Comparison of ENCODE assay signal across 1 cellular context in genomic region chr11:19978668-19979518, GRCh38.
TF ChIP-seq lines count a peak whose summit lies in the region.

No MANE protein-coding gene starts in this region.

TF ChIP-seq in K562, 482 proteins besides CTCF, POLR2A, EP300 and RAD21 (continued from another document and continues in another):
- TF ChIP-seq, protein P1, sequence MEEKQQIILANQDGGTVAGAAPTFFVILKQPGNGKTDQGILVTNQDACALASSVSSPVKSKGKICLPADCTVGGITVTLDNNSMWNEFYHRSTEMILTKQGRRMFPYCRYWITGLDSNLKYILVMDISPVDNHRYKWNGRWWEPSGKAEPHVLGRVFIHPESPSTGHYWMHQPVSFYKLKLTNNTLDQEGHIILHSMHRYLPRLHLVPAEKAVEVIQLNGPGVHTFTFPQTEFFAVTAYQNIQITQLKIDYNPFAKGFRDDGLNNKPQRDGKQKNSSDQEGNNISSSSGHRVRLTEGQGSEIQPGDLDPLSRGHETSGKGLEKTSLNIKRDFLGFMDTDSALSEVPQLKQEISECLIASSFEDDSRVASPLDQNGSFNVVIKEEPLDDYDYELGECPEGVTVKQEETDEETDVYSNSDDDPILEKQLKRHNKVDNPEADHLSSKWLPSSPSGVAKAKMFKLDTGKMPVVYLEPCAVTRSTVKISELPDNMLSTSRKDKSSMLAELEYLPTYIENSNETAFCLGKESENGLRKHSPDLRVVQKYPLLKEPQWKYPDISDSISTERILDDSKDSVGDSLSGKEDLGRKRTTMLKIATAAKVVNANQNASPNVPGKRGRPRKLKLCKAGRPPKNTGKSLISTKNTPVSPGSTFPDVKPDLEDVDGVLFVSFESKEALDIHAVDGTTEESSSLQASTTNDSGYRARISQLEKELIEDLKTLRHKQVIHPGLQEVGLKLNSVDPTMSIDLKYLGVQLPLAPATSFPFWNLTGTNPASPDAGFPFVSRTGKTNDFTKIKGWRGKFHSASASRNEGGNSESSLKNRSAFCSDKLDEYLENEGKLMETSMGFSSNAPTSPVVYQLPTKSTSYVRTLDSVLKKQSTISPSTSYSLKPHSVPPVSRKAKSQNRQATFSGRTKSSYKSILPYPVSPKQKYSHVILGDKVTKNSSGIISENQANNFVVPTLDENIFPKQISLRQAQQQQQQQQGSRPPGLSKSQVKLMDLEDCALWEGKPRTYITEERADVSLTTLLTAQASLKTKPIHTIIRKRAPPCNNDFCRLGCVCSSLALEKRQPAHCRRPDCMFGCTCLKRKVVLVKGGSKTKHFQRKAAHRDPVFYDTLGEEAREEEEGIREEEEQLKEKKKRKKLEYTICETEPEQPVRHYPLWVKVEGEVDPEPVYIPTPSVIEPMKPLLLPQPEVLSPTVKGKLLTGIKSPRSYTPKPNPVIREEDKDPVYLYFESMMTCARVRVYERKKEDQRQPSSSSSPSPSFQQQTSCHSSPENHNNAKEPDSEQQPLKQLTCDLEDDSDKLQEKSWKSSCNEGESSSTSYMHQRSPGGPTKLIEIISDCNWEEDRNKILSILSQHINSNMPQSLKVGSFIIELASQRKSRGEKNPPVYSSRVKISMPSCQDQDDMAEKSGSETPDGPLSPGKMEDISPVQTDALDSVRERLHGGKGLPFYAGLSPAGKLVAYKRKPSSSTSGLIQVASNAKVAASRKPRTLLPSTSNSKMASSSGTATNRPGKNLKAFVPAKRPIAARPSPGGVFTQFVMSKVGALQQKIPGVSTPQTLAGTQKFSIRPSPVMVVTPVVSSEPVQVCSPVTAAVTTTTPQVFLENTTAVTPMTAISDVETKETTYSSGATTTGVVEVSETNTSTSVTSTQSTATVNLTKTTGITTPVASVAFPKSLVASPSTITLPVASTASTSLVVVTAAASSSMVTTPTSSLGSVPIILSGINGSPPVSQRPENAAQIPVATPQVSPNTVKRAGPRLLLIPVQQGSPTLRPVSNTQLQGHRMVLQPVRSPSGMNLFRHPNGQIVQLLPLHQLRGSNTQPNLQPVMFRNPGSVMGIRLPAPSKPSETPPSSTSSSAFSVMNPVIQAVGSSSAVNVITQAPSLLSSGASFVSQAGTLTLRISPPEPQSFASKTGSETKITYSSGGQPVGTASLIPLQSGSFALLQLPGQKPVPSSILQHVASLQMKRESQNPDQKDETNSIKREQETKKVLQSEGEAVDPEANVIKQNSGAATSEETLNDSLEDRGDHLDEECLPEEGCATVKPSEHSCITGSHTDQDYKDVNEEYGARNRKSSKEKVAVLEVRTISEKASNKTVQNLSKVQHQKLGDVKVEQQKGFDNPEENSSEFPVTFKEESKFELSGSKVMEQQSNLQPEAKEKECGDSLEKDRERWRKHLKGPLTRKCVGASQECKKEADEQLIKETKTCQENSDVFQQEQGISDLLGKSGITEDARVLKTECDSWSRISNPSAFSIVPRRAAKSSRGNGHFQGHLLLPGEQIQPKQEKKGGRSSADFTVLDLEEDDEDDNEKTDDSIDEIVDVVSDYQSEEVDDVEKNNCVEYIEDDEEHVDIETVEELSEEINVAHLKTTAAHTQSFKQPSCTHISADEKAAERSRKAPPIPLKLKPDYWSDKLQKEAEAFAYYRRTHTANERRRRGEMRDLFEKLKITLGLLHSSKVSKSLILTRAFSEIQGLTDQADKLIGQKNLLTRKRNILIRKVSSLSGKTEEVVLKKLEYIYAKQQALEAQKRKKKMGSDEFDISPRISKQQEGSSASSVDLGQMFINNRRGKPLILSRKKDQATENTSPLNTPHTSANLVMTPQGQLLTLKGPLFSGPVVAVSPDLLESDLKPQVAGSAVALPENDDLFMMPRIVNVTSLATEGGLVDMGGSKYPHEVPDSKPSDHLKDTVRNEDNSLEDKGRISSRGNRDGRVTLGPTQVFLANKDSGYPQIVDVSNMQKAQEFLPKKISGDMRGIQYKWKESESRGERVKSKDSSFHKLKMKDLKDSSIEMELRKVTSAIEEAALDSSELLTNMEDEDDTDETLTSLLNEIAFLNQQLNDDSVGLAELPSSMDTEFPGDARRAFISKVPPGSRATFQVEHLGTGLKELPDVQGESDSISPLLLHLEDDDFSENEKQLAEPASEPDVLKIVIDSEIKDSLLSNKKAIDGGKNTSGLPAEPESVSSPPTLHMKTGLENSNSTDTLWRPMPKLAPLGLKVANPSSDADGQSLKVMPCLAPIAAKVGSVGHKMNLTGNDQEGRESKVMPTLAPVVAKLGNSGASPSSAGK (IDR thresholded peaks at IDR 0.05) = peak; percentile 52; the same call in 1 of the 2 replicates
- no peak for TF ChIP-seq ESRRB (CRISPR knock-in tag; IDR thresholded peaks at IDR 0.05; ENCODE audit: borderline replicate concordance)
- 0 out of 2 replicates have a peak, but pooled peaks have one; percentile 40 for TF ChIP-seq ZNF143 (CRISPR knock-in tag; IDR thresholded peaks at IDR 0.05)
- TF ChIP-seq ZNF174 (CRISPR knock-in tag; IDR thresholded peaks at IDR 0.05) = no peak
- no peak for TF ChIP-seq EHMT2 (IDR thresholded peaks at IDR 0.05)
- TF ChIP-seq, protein P2, sequence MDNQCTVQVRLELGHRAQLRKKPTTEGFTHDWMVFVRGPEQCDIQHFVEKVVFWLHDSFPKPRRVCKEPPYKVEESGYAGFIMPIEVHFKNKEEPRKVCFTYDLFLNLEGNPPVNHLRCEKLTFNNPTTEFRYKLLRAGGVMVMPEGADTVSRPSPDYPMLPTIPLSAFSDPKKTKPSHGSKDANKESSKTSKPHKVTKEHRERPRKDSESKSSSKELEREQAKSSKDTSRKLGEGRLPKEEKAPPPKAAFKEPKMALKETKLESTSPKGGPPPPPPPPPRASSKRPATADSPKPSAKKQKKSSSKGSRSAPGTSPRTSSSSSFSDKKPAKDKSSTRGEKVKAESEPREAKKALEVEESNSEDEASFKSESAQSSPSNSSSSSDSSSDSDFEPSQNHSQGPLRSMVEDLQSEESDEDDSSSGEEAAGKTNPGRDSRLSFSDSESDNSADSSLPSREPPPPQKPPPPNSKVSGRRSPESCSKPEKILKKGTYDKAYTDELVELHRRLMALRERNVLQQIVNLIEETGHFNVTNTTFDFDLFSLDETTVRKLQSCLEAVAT (IDR thresholded peaks at IDR 0.05) = 0 out of 4 replicates have a peak, but pooled peaks of 1 of the 2 experiments have one; percentile 36
- peak; percentile 72; the same call in 1 of the 2 replicates for TF ChIP-seq SMARCE1 (IDR thresholded peaks at IDR 0.05)
- no peak for TF ChIP-seq IRF2 (CRISPR knock-in tag; IDR thresholded peaks at IDR 0.05)
- no peak for TF ChIP-seq ZNF707 (CRISPR knock-in tag; conservative IDR thresholded peaks at IDR 0.05)
- peak; percentile 94 for TF ChIP-seq HIVEP1 (CRISPR knock-in tag; IDR thresholded peaks at IDR 0.05)
- TF ChIP-seq ZNF12 (CRISPR knock-in tag; IDR thresholded peaks at IDR 0.05) = no peak
- TF ChIP-seq CTCFL (IDR thresholded peaks at IDR 0.05; ENCODE audit: borderline replicate concordance, insufficient read depth, low read depth, low read length, poor library complexity, severe bottlenecking) = no peak
- TF ChIP-seq HOMEZ (CRISPR knock-in tag; IDR thresholded peaks at IDR 0.05) = 0 out of 2 replicates have a peak, but pooled peaks have one; percentile 16
- TF ChIP-seq RNF2 (IDR thresholded peaks at IDR 0.05) = peak; percentile 14; the same call in 1 of the 2 replicates
- peak; percentile 86 for TF ChIP-seq MECOM (CRISPR knock-in tag; IDR thresholded peaks at IDR 0.05)
- TF ChIP-seq, protein P3, sequence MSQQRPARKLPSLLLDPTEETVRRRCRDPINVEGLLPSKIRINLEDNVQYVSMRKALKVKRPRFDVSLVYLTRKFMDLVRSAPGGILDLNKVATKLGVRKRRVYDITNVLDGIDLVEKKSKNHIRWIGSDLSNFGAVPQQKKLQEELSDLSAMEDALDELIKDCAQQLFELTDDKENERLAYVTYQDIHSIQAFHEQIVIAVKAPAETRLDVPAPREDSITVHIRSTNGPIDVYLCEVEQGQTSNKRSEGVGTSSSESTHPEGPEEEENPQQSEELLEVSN (IDR thresholded peaks at IDR 0.05; ENCODE audit: borderline replicate concordance in 1 of 2, extremely low read depth in 1 of 2, insufficient read depth in 1 of 2, insufficient read length in 1 of 2, low read depth in 1 of 2, low read length in 1 of 2, poor library complexity in 1 of 2, severe bottlenecking in 1 of 2) = no peak
- TF ChIP-seq ETV6 (IDR thresholded peaks at IDR 0.05; ENCODE audit: borderline replicate concordance in 1 of 2, low read depth in 2 of 2, low read length in 1 of 2) = no peak
- TF ChIP-seq ETV6 (CRISPR knock-in tag; IDR thresholded peaks at IDR 0.05; ENCODE audit: borderline replicate concordance) = no peak
- TF ChIP-seq NELFE (IDR thresholded peaks at IDR 0.05; ENCODE audit: insufficient read depth, insufficient read length) = no peak
- TF ChIP-seq CREB5 (CRISPR knock-in tag; IDR thresholded peaks at IDR 0.05) = peak; percentile 68
- TF ChIP-seq HMG20A (CRISPR knock-in tag; conservative IDR thresholded peaks at IDR 0.05) = no peak
- TF ChIP-seq DPF2 (IDR thresholded peaks at IDR 0.05) = peak; percentile 86
- no peak for TF ChIP-seq ZNF224 (CRISPR knock-in tag; IDR thresholded peaks at IDR 0.05)
- peak; percentile 99 for TF ChIP-seq ATF3 (IDR thresholded peaks at IDR 0.05)
- TF ChIP-seq ATF3 (CRISPR knock-in tag; conservative IDR thresholded peaks at IDR 0.05) = peak; percentile 93
- TF ChIP-seq NFE2 (IDR thresholded peaks at IDR 0.05; ENCODE audit: low read depth) = peak; percentile 3; the same call in 1 of the 2 replicates
- TF ChIP-seq RFX5 (IDR thresholded peaks at IDR 0.05; ENCODE audit: low read depth, low read length) = no peak
- TF ChIP-seq ZNF23 (CRISPR knock-in tag; IDR thresholded peaks at IDR 0.05) = no peak
- TF ChIP-seq SNIP1 (IDR thresholded peaks at IDR 0.05; ENCODE audit: low read depth) = no peak
- TF ChIP-seq, protein P4, sequence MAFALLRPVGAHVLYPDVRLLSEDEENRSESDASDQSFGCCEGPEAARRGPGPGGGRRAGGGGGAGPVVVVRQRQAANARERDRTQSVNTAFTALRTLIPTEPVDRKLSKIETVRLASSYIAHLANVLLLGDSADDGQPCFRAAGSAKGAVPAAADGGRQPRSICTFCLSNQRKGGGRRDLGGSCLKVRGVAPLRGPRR (CRISPR knock-in tag; IDR thresholded peaks at IDR 0.05) = peak; percentile 60; the same call in 1 of the 2 replicates
- TF ChIP-seq RBM25 (IDR thresholded peaks at IDR 0.05; ENCODE audit: low read depth, low read length, severe bottlenecking) = no peak
- TF ChIP-seq NCOA4 (IDR thresholded peaks at IDR 0.05; ENCODE audit: partially characterized antibody) = no peak
- no peak for TF ChIP-seq MYBL2 (IDR thresholded peaks at IDR 0.05; ENCODE audit: low read depth)
- TF ChIP-seq MYBL2 (CRISPR knock-in tag; IDR thresholded peaks at IDR 0.05; ENCODE audit: borderline replicate concordance) = no peak
- TF ChIP-seq, protein P5, sequence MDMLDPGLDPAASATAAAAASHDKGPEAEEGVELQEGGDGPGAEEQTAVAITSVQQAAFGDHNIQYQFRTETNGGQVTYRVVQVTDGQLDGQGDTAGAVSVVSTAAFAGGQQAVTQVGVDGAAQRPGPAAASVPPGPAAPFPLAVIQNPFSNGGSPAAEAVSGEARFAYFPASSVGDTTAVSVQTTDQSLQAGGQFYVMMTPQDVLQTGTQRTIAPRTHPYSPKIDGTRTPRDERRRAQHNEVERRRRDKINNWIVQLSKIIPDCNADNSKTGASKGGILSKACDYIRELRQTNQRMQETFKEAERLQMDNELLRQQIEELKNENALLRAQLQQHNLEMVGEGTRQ (CRISPR knock-in tag; IDR thresholded peaks at IDR 0.05) = no peak
- peak; percentile 48 for TF ChIP-seq TAF9B (IDR thresholded peaks at IDR 0.05; ENCODE audit: partially characterized antibody)
- TF ChIP-seq ZNF696 (CRISPR knock-in tag; conservative IDR thresholded peaks at IDR 0.05) = no peak
- peak; percentile 95 for TF ChIP-seq ESRRA (IDR thresholded peaks at IDR 0.05; ENCODE audit: borderline replicate concordance, low read depth)
